ENCODE assay signal across 9 cellular contexts in the genomic region with DNA sequence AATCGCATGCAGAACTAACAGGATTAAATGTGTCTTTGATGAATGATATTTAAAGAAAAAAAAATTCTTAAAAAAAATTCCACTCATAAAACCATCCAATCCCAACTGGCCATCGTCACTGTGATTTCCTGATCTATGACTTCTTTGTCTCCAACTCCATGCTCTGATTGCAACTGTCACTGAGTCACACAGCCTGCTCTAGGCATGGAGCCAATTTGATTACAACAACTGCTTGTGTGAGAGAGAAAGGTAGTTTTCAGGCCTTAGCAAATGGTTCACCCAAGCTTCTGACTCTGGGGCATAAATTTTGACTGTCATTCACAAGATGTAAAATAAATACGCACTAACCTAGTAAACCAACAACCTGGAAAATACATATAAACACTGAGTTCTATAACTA. TPM values are rescaled to one million over a fixed set of nuclear protein-coding genes. Genes with fewer than 3 reads are reported as not detected.
DNase-seq lines count a peak whose midpoint lies in the region; FAIRE-seq and TF ChIP-seq lines count a peak whose summit lies in the region.
"Had no signal": no experiment of that assay in that cellular context is flagged by ENCODE, and none has a peak within 500 bp of the region (broad histone marks: within the 10 kb centered on the region; RNA-seq: fewer than 3 reads in every experiment).

No MANE protein-coding gene starts in this region.

- H3K36me3 Mint-ChIP-seq in glutamatergic neuron (ENCODE audit: unreplicated experiment) = no peaks in the 10 kb centered on the region
- H3K36me3 Mint-ChIP-seq: activated naive CD8-positive, alpha-beta T cell had no signal

- H3K4me1 Mint-ChIP-seq in glutamatergic neuron (ENCODE audit: low read depth, unreplicated experiment) = no peaks in the 10 kb centered on the region

- H3K4me3 Mint-ChIP-seq in glutamatergic neuron (ENCODE audit: unreplicated experiment) = no peak overlapping the region
- H3K4me3 Mint-ChIP-seq: activated naive CD8-positive, alpha-beta T cell had no signal

- peak; percentile 95 for FAIRE-seq in RCC 7860 (lab: Jason Lieb, UNC)

- H3K9me3 Mint-ChIP-seq in glutamatergic neuron (ENCODE audit: unreplicated experiment) = no peaks in the 10 kb centered on the region

- H3K4me3 ChIP-seq in fibroblast of mammary gland (ENCODE audit: control insufficient read depth, low read depth, low read length) = no peak overlapping the region

- no peaks in the 10 kb centered on the region for H3K27me3 Mint-ChIP-seq in glutamatergic neuron (ENCODE audit: unreplicated experiment)

- no peak overlapping the region for H3K27ac Mint-ChIP-seq in glutamatergic neuron (ENCODE audit: unreplicated experiment)
- H3K27ac Mint-ChIP-seq: activated naive CD8-positive, alpha-beta T cell had no signal

- DNase-seq in DMS53 treated with DMSO at 0.1 percent for 48 hours (lab: John Stamatoyannopoulos, UW; ENCODE audit: unreplicated experiment) (peak; percentile 44), RCC 7860 (ENCODE audit: low spot score) (peak; percentile 83), fibroblast of mammary gland (ENCODE audit: low read depth) (peak; percentile 91), myocyte (ENCODE audit: low read depth) (peak; percentile 94), D341Med (ENCODE audit: low spot score) (no peak), glutamatergic neuron (no peak), KG1 (lab: John Stamatoyannopoulos, UW) (no peak)
- no peak for DNase-seq in NK-92 treated with Interleukin-12 subunit alpha and Interleukin-12 subunit beta, amount 100 ng/mL, for 24 hours (lab: John Stamatoyannopoulos, UW)

- TF ChIP-seq CTCF in fibroblast of mammary gland (conservative IDR thresholded peaks at IDR 0.05; ENCODE audit: control insufficient read depth, insufficient read depth, low read depth, low read length) (no peak), glutamatergic neuron (IDR thresholded peaks at IDR 0.05; ENCODE audit: partially characterized antibody, unreplicated experiment) (no peak)

RNA-seq across cellular contexts. Expression of gene SPRED1, which starts 25.8 kb away (rescaled TPM):
- total RNA-seq in myocyte (25.8 and 36.4 TPM in 2 replicates), glutamatergic neuron (ENCODE audit: unreplicated experiment) (2.4 TPM)
- 8.3 TPM for polyA plus RNA-seq in myocyte (2012)

Comparison
In these comparisons a context has a peak if more than half of its experiments do, and no peak if none do; other contexts are left out.
1. DNase-seq: peak in DMS53 treated with DMSO at 0.1 percent for 48 hours (single experiment), RCC 7860 (single experiment), fibroblast of mammary gland (single experiment) and myocyte (single experiment); none in D341Med (single experiment), glutamatergic neuron (single experiment), NK-92 treated with Interleukin-12 subunit alpha and Interleukin-12 subunit beta, amount 100 ng/mL, for 24 hours (single experiment) and KG1 (single experiment).